In the genomic region with DNA sequence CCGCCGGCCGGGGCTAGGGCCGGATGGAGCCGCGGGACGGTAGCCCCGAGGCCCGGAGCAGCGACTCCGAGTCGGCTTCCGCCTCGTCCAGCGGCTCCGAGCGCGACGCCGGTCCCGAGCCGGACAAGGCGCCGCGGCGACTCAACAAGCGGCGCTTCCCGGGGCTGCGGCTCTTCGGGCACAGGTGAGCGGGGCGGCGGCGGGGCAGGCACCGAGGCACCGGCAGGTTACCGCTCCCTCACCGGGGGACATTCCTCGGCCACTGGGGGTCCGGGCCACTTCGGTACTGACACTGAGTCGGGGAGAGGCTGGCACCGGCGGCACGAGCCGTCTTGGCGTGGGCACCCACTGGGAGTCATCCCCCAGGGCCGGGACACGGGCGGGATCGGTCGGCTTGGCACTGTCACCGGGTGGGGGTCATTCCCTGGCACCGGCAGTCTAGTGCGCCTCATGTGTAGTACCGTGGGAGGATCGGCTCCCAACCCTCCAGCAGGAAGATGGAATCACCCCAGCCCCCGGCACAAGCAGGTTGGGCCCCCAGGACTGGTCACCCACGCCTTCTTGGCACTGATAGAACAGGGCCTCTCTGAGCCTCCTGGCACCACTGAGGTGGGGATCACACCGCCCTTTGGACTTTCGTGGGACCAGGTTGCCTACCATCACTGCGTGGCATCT, we compare ENCODE assay signal across 1 cellular context.
TF ChIP-seq lines count a peak whose summit lies in the region.

No MANE protein-coding gene starts in this region.

TF ChIP-seq in GM23338, 12 proteins besides CTCF, POLR2A, EP300 and RAD21 (continued from another document):
- TF ChIP-seq, protein P1, sequence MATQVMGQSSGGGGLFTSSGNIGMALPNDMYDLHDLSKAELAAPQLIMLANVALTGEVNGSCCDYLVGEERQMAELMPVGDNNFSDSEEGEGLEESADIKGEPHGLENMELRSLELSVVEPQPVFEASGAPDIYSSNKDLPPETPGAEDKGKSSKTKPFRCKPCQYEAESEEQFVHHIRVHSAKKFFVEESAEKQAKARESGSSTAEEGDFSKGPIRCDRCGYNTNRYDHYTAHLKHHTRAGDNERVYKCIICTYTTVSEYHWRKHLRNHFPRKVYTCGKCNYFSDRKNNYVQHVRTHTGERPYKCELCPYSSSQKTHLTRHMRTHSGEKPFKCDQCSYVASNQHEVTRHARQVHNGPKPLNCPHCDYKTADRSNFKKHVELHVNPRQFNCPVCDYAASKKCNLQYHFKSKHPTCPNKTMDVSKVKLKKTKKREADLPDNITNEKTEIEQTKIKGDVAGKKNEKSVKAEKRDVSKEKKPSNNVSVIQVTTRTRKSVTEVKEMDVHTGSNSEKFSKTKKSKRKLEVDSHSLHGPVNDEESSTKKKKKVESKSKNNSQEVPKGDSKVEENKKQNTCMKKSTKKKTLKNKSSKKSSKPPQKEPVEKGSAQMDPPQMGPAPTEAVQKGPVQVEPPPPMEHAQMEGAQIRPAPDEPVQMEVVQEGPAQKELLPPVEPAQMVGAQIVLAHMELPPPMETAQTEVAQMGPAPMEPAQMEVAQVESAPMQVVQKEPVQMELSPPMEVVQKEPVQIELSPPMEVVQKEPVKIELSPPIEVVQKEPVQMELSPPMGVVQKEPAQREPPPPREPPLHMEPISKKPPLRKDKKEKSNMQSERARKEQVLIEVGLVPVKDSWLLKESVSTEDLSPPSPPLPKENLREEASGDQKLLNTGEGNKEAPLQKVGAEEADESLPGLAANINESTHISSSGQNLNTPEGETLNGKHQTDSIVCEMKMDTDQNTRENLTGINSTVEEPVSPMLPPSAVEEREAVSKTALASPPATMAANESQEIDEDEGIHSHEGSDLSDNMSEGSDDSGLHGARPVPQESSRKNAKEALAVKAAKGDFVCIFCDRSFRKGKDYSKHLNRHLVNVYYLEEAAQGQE (IDR thresholded peaks at IDR 0.05; ENCODE audit: unreplicated experiment): no peak
- TF ChIP-seq CREB1 (CRISPR knock-in tag; IDR thresholded peaks at IDR 0.05; ENCODE audit: low read depth) (no peak), EZH2 (IDR thresholded peaks at IDR 0.05; ENCODE audit: low read depth, unreplicated experiment) (no peak), ZNF114 (CRISPR knock-in tag; IDR thresholded peaks at IDR 0.05) (no peak), STAT1 (IDR thresholded peaks at IDR 0.05; ENCODE audit: unreplicated experiment) (no peak), ZNF331 (CRISPR knock-in tag; IDR thresholded peaks at IDR 0.05; ENCODE audit: low read depth) (no peak), NANOG (IDR thresholded peaks at IDR 0.05; ENCODE audit: borderline replicate concordance) (no peak), POLR2AphosphoS5 (IDR thresholded peaks at IDR 0.05; ENCODE audit: low read depth) (no peak), ZNF462 (CRISPR knock-in tag; IDR thresholded peaks at IDR 0.05) (no peak)
- TF ChIP-seq, protein P2, sequence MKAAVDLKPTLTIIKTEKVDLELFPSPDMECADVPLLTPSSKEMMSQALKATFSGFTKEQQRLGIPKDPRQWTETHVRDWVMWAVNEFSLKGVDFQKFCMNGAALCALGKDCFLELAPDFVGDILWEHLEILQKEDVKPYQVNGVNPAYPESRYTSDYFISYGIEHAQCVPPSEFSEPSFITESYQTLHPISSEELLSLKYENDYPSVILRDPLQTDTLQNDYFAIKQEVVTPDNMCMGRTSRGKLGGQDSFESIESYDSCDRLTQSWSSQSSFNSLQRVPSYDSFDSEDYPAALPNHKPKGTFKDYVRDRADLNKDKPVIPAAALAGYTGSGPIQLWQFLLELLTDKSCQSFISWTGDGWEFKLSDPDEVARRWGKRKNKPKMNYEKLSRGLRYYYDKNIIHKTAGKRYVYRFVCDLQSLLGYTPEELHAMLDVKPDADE (IDR thresholded peaks at IDR 0.05): no peak
